ENCODE assay signal across 1 cellular context in the genomic region with DNA sequence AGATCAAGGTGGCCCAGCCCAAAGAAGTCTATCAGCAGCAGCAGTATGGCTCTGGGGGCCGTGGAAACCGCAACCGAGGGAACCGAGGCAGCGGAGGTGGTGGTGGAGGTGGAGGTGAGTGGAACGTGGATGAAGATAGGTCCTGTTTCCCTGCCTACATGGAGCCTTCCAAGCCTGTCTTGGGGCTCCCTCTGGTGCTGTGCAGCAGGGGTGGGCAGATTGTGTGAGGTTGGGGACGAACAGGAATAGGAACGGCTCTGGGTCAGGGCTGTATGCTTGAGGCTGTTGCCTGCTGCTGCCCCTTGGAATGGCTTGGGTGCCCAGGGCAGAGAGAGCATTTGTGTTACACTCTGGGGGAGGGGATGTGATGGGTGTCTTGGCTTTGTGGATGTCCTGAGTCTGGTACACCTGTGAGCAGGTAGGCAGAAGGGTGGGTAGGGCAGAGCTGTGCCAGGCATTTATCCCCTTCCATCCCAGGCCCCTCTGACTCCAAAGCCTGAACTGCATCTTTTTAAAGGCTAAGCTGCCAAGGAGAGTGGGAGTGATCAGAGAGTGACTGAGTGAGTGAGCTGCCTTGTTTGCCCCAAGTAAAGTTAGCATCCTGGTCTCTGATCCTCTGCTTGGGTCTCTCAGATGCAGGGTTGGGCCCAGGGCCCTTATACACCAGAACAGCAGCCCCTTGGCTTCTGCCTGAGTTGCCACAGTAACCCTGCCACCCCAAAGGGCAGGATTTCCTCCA.
A peak's percentile ranks its signal among the peaks of the same experiment; 100 is the strongest.
TF ChIP-seq lines count a peak whose summit lies in the region.

No MANE protein-coding gene starts in this region.

TF ChIP-seq in GM23338, 12 proteins besides CTCF, POLR2A, EP300 and RAD21:
- TF ChIP-seq ZNF331 (CRISPR knock-in tag; IDR thresholded peaks at IDR 0.05; ENCODE audit: low read depth) (no peak), POLR2AphosphoS5 (IDR thresholded peaks at IDR 0.05; ENCODE audit: low read depth) (peak; percentile 7; the same call in 1 of the 2 replicates)
